ENCODE assay signal across 1 cellular context in genomic region chr5:1119312-1119831, GRCh38.
TF ChIP-seq lines count a peak whose summit lies in the region.

No MANE protein-coding gene starts in this region.

TF ChIP-seq in HepG2, 621 proteins besides CTCF, POLR2A, EP300 and RAD21 (continued from another document):
- TF ChIP-seq RNF219 (CRISPR knock-in tag; IDR thresholded peaks at IDR 0.05) (no peak), IKZF5 (CRISPR knock-in tag; IDR thresholded peaks at IDR 0.05) (no peak), ZNF503 (CRISPR knock-in tag; IDR thresholded peaks at IDR 0.05) (no peak), GATAD1 (CRISPR knock-in tag; IDR thresholded peaks at IDR 0.05) (no peak), FOXP4 (CRISPR knock-in tag; IDR thresholded peaks at IDR 0.05) (peak; percentile 45; the same call in 1 of the 2 replicates), ATM (IDR thresholded peaks at IDR 0.05; ENCODE audit: borderline replicate concordance) (no peak), CSRNP1 (CRISPR knock-in tag; IDR thresholded peaks at IDR 0.05) (no peak), CSRNP2 (CRISPR knock-in tag; conservative IDR thresholded peaks at IDR 0.05; ENCODE audit: low read depth) (no peak; the same call in 1 of the 2 replicates), ZNF142 (CRISPR knock-in tag; IDR thresholded peaks at IDR 0.05) (no peak), TOE1 (CRISPR knock-in tag; IDR thresholded peaks at IDR 0.05) (no peak), ZZZ3 (CRISPR knock-in tag; IDR thresholded peaks at IDR 0.05; ENCODE audit: borderline replicate concordance) (no peak), NCOA2 (CRISPR knock-in tag; IDR thresholded peaks at IDR 0.05) (no peak), ZNF33A (CRISPR knock-in tag; IDR thresholded peaks at IDR 0.05; ENCODE audit: borderline replicate concordance) (no peak), ZMYM3 (CRISPR knock-in tag; IDR thresholded peaks at IDR 0.05) (peak; percentile 56), JARID2 (CRISPR knock-in tag; IDR thresholded peaks at IDR 0.05; ENCODE audit: insufficient replicate concordance) (no peak), NKX3-1 (CRISPR knock-in tag; IDR thresholded peaks at IDR 0.05) (no peak), SP4 (CRISPR knock-in tag; IDR thresholded peaks at IDR 0.05) (no peak)
